Comparison of ENCODE assay signal across 20 cellular contexts in the genomic region with DNA sequence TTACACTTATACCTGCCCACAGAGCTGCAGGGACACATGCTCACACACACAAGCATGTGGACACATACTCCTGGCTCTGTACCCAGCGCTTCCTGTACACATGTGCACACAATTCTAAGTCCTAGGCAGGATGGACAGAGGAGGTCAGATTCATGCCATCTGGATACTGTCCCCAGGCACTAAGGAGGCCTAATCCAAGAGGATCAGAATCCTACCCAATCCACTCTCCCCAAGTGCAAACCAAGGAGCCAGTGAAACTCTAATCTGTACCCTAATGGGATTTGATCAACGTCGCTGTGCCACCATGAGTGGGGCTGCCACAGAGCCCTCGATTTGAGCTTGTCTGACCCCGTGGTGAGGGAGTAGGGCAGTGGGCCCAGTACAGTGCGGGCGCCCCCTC.
"Had no signal": no experiment of that assay in that cellular context is flagged by ENCODE, and none has a peak within 500 bp of the region (broad histone marks: within the 10 kb centered on the region; RNA-seq: fewer than 3 reads in every experiment).

No MANE protein-coding gene starts in this region.

- H3K4me1 Mint-ChIP-seq: nephron had no signal

- H3K4me3 Mint-ChIP-seq: dendritic cell treated with granulocyte-macrophage colony-stimulating factor and Interleukin-4, amounts not matched to agents 40 ng/mL and 50 ng/mL, for 4 days; effector memory CD8-positive, alpha-beta T cell; nephron had no signal

- DNase-seq: effector memory CD8-positive, alpha-beta T cell; gastrocnemius medialis; heart right ventricle; hypothalamus; kidney glomerular epithelial cell; mammary epithelial cell; psoas muscle; sigmoid colon; stimulated activated CD4-positive, alpha-beta T cell treated with anti-CD3 and anti-CD28 coated beads, Interleukin-2, amount 100 ng/mL, for 24 hours; stimulated activated CD4-positive, alpha-beta T cell treated with anti-CD3 and anti-CD28 coated beads, Interleukin-4, amount 100 ng/mL, for 4 hours; stimulated activated naive CD4-positive, alpha-beta T cell; tibial artery; upper lobe of right lung had no signal

- H3K9me3 Mint-ChIP-seq: dendritic cell treated with granulocyte-macrophage colony-stimulating factor and Interleukin-4, amounts not matched to agents 40 ng/mL and 50 ng/mL, for 4 days; effector memory CD8-positive, alpha-beta T cell; nephron had no signal

- H3K27me3 ChIP-seq: esophagus muscularis mucosa, gastrocnemius medialis, heart right ventricle, sigmoid colon, tibial artery, upper lobe of right lung, vagina had no signal

- H3K27ac Mint-ChIP-seq: dendritic cell treated with granulocyte-macrophage colony-stimulating factor and Interleukin-4, amounts not matched to agents 40 ng/mL and 50 ng/mL, for 4 days; effector memory CD8-positive, alpha-beta T cell; nephron had no signal

- FAIRE-seq: colon, islet of Langerhans had no signal

- ATAC-seq: effector memory CD8-positive, alpha-beta T cell; gastrocnemius medialis; heart right ventricle; upper lobe of right lung had no signal

- H3K4me3 ChIP-seq: esophagus muscularis mucosa, gastrocnemius medialis, heart right ventricle, psoas muscle, sigmoid colon, skin epidermis, tibial artery, upper lobe of right lung, vagina had no signal

- H3K36me3 ChIP-seq: gastrocnemius medialis, heart right ventricle, sigmoid colon, upper lobe of right lung, vagina had no signal
